Comparison of ENCODE assay signal across 18 cellular contexts in genomic region chr17:40848583-40849235, GRCh38. TPM values are rescaled to one million over a fixed set of nuclear protein-coding genes. Genes with fewer than 3 reads are reported as not detected.
A peak's percentile ranks its signal among the peaks of the same experiment; 100 is the strongest.
DNase-seq lines count a peak whose midpoint lies in the region; ATAC-seq and TF ChIP-seq lines count a peak whose summit lies in the region.
"Had no signal": no experiment of that assay in that cellular context is flagged by ENCODE, and none has a peak within 500 bp of the region (broad histone marks: within the 10 kb centered on the region; RNA-seq: fewer than 3 reads in every experiment).

No MANE protein-coding gene starts in this region.

- no peaks in the 10 kb centered on the region for H3K79me2 ChIP-seq in mammary epithelial cell (ENCODE audit: insufficient read depth, low read length)

- H3K27ac ChIP-seq in breast epithelium: no peak overlapping the region
- no peak overlapping the region for H3K27ac ChIP-seq in mammary epithelial cell (ENCODE audit: insufficient read depth, low read depth, low read length)
- H3K27ac ChIP-seq: 22Rv1, BLaER1 had no signal

- 40% methylated on average over 1 of the region's 1 CpG for WGBS in mammary epithelial cell (ENCODE audit: low coverage, missing lambda C conversion rate)

- dilution Hi-C loops in mammary epithelial cell (cut with HindIII; ENCODE audit: low sequenced_read_pairs): no loop called here

- BruUV-seq in MCF 10A (replicated peaks; lab: Mats Ljungman, UMichigan) (no TSS peak), mammary epithelial cell (replicated peaks; lab: Mats Ljungman, UMichigan) (no TSS peak)

- peaks cover 44% of the 10 kb centered on the region for H3K4me1 Mint-ChIP-seq in MCF 10A (ENCODE audit: insufficient read depth, unreplicated experiment)
- H3K4me1 Mint-ChIP-seq in type B pancreatic cell (ENCODE audit: unreplicated experiment): peaks cover 18% of the 10 kb centered on the region
- H3K4me1 Mint-ChIP-seq in stimulated activated naive B cell treated with anti-CD40 and anti-IgM and Interleukin-4, amounts not matched to agents 10 μg/mL and 1 μg/mL and 100 μg/mL, for 72 hours: no peaks in the 10 kb centered on the region
- H3K4me1 Mint-ChIP-seq: CD8-positive, alpha-beta memory T cell had no signal

- TF ChIP-seq POLR2A in breast epithelium (IDR thresholded peaks at IDR 0.05): no peak

- no peaks in the 10 kb centered on the region for H3K27me3 ChIP-seq in breast epithelium
- H3K27me3 ChIP-seq in mammary epithelial cell (ENCODE audit: insufficient read depth, low read length): no peaks in the 10 kb centered on the region
- H3K27me3 ChIP-seq: BLaER1 had no signal

- peak; percentile 35 for DNase-seq in MCF 10A (ENCODE audit: unreplicated experiment)
- no peak for DNase-seq in breast epithelium (ENCODE audit: low spot score in 2 of 2)
- DNase-seq in NOMO-1 treated with DMSO at 0.1 percent for 48 hours (lab: John Stamatoyannopoulos, UW; ENCODE audit: unreplicated experiment): peak; percentile 72
- peak; percentile 12 for DNase-seq in mammary epithelial cell
- DNase-seq in type B pancreatic cell (ENCODE audit: extremely low spot score, unreplicated experiment): no peak
- no peak for DNase-seq in stimulated activated naive B cell treated with anti-CD40 and anti-IgM and Interleukin-4, amounts not matched to agents 10 μg/mL and 1 μg/mL and 100 μg/mL, for 72 hours
- no peak for DNase-seq in effector CD4-positive, alpha-beta T cell
- DNase-seq: AML-193; Caco-2; CD8-positive, alpha-beta memory T cell; DMS53; GF-D8; HCEC 1CT had no signal

- in situ Hi-C loops in mammary epithelial cell (cut with MboI; ENCODE audit: low sequenced_read_pairs in 2 of 2): no loop called here

- no peak overlapping the region for H3K4me2 ChIP-seq in mammary epithelial cell (ENCODE audit: insufficient read depth, low read depth, low read length)
- H3K4me2 ChIP-seq: BLaER1 had no signal

- no peak for ATAC-seq in stimulated activated naive B cell treated with anti-CD40 and anti-IgM and Interleukin-4, amounts not matched to agents 10 μg/mL and 1 μg/mL and 100 μg/mL, for 72 hours (replicated peaks)
- ATAC-seq in HG02623 (IDR thresholded peaks at IDR 0.05; ENCODE audit: unreplicated experiment): no peak

- H3K9me3 ChIP-seq in breast epithelium: no peaks in the 10 kb centered on the region
- no peaks in the 10 kb centered on the region for H3K9me3 ChIP-seq in mammary epithelial cell (replicated peaks; ENCODE audit: insufficient read depth, low read length)
- H3K9me3 ChIP-seq: BLaER1 had no signal

- intact Hi-C loops in MCF 10A (cut with micrococcal nuclease) (no loop called here), breast epithelium (cut with DNase I; ENCODE audit: low total_unique reads) (no loop called here), mammary epithelial cell (cut with micrococcal nuclease) (no loop called here)

- H4K20me1 ChIP-seq in mammary epithelial cell (ENCODE audit: insufficient read depth, low read length): no peaks in the 10 kb centered on the region
- H4K20me1 ChIP-seq: BLaER1 had no signal

- H3K4me3 Mint-ChIP-seq in MCF 10A (ENCODE audit: unreplicated experiment) (no peak overlapping the region), type B pancreatic cell (no peak overlapping the region)
- H3K4me3 Mint-ChIP-seq in stimulated activated naive B cell treated with anti-CD40 and anti-IgM and Interleukin-4, amounts not matched to agents 10 μg/mL and 1 μg/mL and 100 μg/mL, for 72 hours: no peak overlapping the region
- H3K4me3 Mint-ChIP-seq: CD8-positive, alpha-beta memory T cell had no signal

- H3K36me3 ChIP-seq in breast epithelium (no peaks in the 10 kb centered on the region), mammary epithelial cell (ENCODE audit: insufficient read depth, low read length) (no peaks in the 10 kb centered on the region)
- H3K36me3 ChIP-seq: BLaER1 had no signal

- H3K36me3 Mint-ChIP-seq in MCF 10A (ENCODE audit: insufficient read depth, unreplicated experiment) (no peaks in the 10 kb centered on the region), type B pancreatic cell (no peaks in the 10 kb centered on the region)
- H3K36me3 Mint-ChIP-seq in stimulated activated naive B cell treated with anti-CD40 and anti-IgM and Interleukin-4, amounts not matched to agents 10 μg/mL and 1 μg/mL and 100 μg/mL, for 72 hours: no peaks in the 10 kb centered on the region
- H3K36me3 Mint-ChIP-seq: CD8-positive, alpha-beta memory T cell had no signal

- H3K9me3 Mint-ChIP-seq in MCF 10A (ENCODE audit: unreplicated experiment) (no peaks in the 10 kb centered on the region), type B pancreatic cell (no peaks in the 10 kb centered on the region)
- H3K9me3 Mint-ChIP-seq in stimulated activated naive B cell treated with anti-CD40 and anti-IgM and Interleukin-4, amounts not matched to agents 10 μg/mL and 1 μg/mL and 100 μg/mL, for 72 hours: no peaks in the 10 kb centered on the region
- H3K9me3 Mint-ChIP-seq: CD8-positive, alpha-beta memory T cell had no signal

- H3K27ac Mint-ChIP-seq in MCF 10A (ENCODE audit: low read depth, unreplicated experiment): peak overlapping the region; percentile 87
- H3K27ac Mint-ChIP-seq in type B pancreatic cell: peak overlapping the region; percentile 97
- H3K27ac Mint-ChIP-seq in stimulated activated naive B cell treated with anti-CD40 and anti-IgM and Interleukin-4, amounts not matched to agents 10 μg/mL and 1 μg/mL and 100 μg/mL, for 72 hours: no peak overlapping the region
- H3K27ac Mint-ChIP-seq: CD8-positive, alpha-beta memory T cell had no signal

- POLR2A ChIA-PET in MCF 10A (lab: Yijun Ruan, JAX): interaction anchor here (0.6 to 13.6 kb wide), 20 partner anchors 8 to 841 kb away, joined by 3 to 352 read pairs (median 4); partner anchors contain the start of genes KRT10 and TNS4

- CTCF ChIA-PET in MCF 10A (lab: Yijun Ruan, JAX) (interaction anchor here (0.7 to 1.7 kb wide), 3 partner anchors 9 to 819 kb away, joined by 3 to 5 read pairs (median 3); no protein-coding TSS in a partner anchor), mammary epithelial cell (lab: Charles Lee; ENCODE audit: low non-redundant PET) (no interaction called here)

- H3K4me3 ChIP-seq in breast epithelium (no peak overlapping the region), mammary epithelial cell (replicated peaks in 1 of 3; ENCODE audit: insufficient read depth in 1 of 3, low read depth in 2 of 3, low read length in 3 of 3) (no peak overlapping the region)
- H3K4me3 ChIP-seq: BLaER1 had no signal

- no peak overlapping the region for H2AFZ ChIP-seq in mammary epithelial cell (ENCODE audit: low read depth, low read length)

- H3K9ac ChIP-seq in mammary epithelial cell (ENCODE audit: insufficient read depth, low read length): no peak overlapping the region
- H3K9ac ChIP-seq: BLaER1 had no signal

- H3K27me3 Mint-ChIP-seq in MCF 10A (ENCODE audit: insufficient read depth, unreplicated experiment) (no peaks in the 10 kb centered on the region), type B pancreatic cell (peaks cover 4% of the 10 kb centered on the region)
- H3K27me3 Mint-ChIP-seq in stimulated activated naive B cell treated with anti-CD40 and anti-IgM and Interleukin-4, amounts not matched to agents 10 μg/mL and 1 μg/mL and 100 μg/mL, for 72 hours: peaks cover 27 to 43% of the 10 kb centered on the region in 2 donors

- no peak for TF ChIP-seq CTCF in MCF 10A (IDR thresholded peaks at IDR 0.05; ENCODE audit: unreplicated experiment)
- TF ChIP-seq CTCF in breast epithelium (IDR thresholded peaks at IDR 0.05): no peak
- no peak for TF ChIP-seq CTCF in mammary epithelial cell (conservative IDR thresholded peaks at IDR 0.05 in 1 of 2, IDR thresholded peaks at IDR 0.05 in 1 of 2; ENCODE audit: extremely low read depth in 1 of 2, insufficient read depth in 1 of 2, low read depth in 1 of 2, low read length in 2 of 2)
- no peak for TF ChIP-seq CTCF in type B pancreatic cell (conservative IDR thresholded peaks at IDR 0.05)

- H3K4me1 ChIP-seq in breast epithelium: no peaks in the 10 kb centered on the region
- peaks cover 9% of the 10 kb centered on the region for H3K4me1 ChIP-seq in mammary epithelial cell (ENCODE audit: insufficient read depth, low read length)
- H3K4me1 ChIP-seq: BLaER1 had no signal

RNA-seq across cellular contexts. Expression of gene KRT12, which starts 18.3 kb away (rescaled TPM):
- not detected in 2 replicates for total RNA-seq in MCF 10A (2022)
- total RNA-seq in breast epithelium: not detected
- total RNA-seq in mammary epithelial cell: not detected
- not detected for polyA plus RNA-seq in mammary epithelial cell
- not detected for polyA minus RNA-seq in mammary epithelial cell
- total RNA-seq in type B pancreatic cell (ENCODE audit: low replicate concordance): not detected in 2 replicates
- total RNA-seq: Caco-2; CD8-positive, alpha-beta memory T cell; H1 had no signal
- polyA plus RNA-seq: CD8-positive, alpha-beta memory T cell; H1 had no signal

RNA-seq across cellular contexts. Expression of gene KRT10, which starts 26.3 kb away (rescaled TPM):
- 95.5 and 116 TPM in 2 replicates for total RNA-seq in MCF 10A (2022)
- total RNA-seq in breast epithelium: 10 to 100 TPM in 1 of 3 donors, 1 to 10 TPM in 2; 6.2 to 14.7 (median 7.6) TPM
- total RNA-seq in mammary epithelial cell: 10 to 100 TPM in 1 of 2 donors, 1 to 10 TPM in 1; 2.8 to 56.8 TPM
- 13.9 TPM for polyA plus RNA-seq in mammary epithelial cell
- 13.4 TPM for polyA minus RNA-seq in mammary epithelial cell
- 60.2 and 83.0 TPM in 2 replicates for total RNA-seq in type B pancreatic cell (ENCODE audit: low replicate concordance)

RNA-seq across cellular contexts. Expression of gene KRT20, which starts 36.3 kb away (rescaled TPM):
- total RNA-seq in MCF 10A (2022): not detected in 2 replicates
- 1 to 10 TPM in 1 of 3 donors, not detected in 2; 6.6 TPM for total RNA-seq in breast epithelium
- not detected for total RNA-seq in mammary epithelial cell
- polyA plus RNA-seq in mammary epithelial cell: not detected
- not detected for polyA minus RNA-seq in mammary epithelial cell
- 13.0 and 41.9 TPM in 2 replicates for total RNA-seq in type B pancreatic cell (ENCODE audit: low replicate concordance)
- total RNA-seq: CD8-positive, alpha-beta memory T cell; H1 had no signal
- polyA plus RNA-seq: CD8-positive, alpha-beta memory T cell; H1 had no signal

RNA-seq across cellular contexts. Expression of gene KRT28, which starts 49.0 kb away (rescaled TPM):
- total RNA-seq in MCF 10A (2022) (not detected in 2 replicates), breast epithelium (not detected), mammary epithelial cell (not detected), type B pancreatic cell (ENCODE audit: low replicate concordance) (0.21 TPM in 1 of 2 replicates, not detected in the other)
- not detected for polyA plus RNA-seq in mammary epithelial cell
- not detected for polyA minus RNA-seq in mammary epithelial cell
- total RNA-seq: Caco-2; CD8-positive, alpha-beta memory T cell; H1; HT-29 had no signal
- polyA plus RNA-seq: CD8-positive, alpha-beta memory T cell; H1 had no signal

Comparison
In these comparisons a context has a peak if more than half of its experiments do, and no peak if none do; other contexts are left out.
1. DNase-seq: peak in MCF 10A (single experiment), NOMO-1 treated with DMSO at 0.1 percent for 48 hours (single experiment) and mammary epithelial cell (single experiment); none in breast epithelium (0 of 2), type B pancreatic cell (single experiment), stimulated activated naive B cell treated with anti-CD40 and anti-IgM and Interleukin-4, amounts not matched to agents 10 μg/mL and 1 μg/mL and 100 μg/mL, for 72 hours (single experiment) and effector CD4-positive, alpha-beta T cell (single experiment).